Comparison of ENCODE assay signal across 8 cellular contexts in genomic region chr11:1946812-1947480, GRCh38. TPM values are rescaled to one million over a fixed set of nuclear protein-coding genes. Genes with fewer than 3 reads are reported as not detected.
DNase-seq lines count a peak whose midpoint lies in the region; ATAC-seq and TF ChIP-seq lines count a peak whose summit lies in the region.

Gene MRPL23 (plus strand): TSS chr11:1947332. CDS start chr11:1947363, 31 bp downstream.

- TF ChIP-seq EP300 in neural cell (conservative IDR thresholded peaks at IDR 0.05; ENCODE audit: poor library complexity, severe bottlenecking): no peak

- H4K8ac ChIP-seq in neuronal stem cell (ENCODE audit: low read depth, low read length): no peak within 1 kb of the TSS

- no peaks in the 10 kb centered on the region for H3K79me2 ChIP-seq in neural cell (replicated peaks; ENCODE audit: insufficient read depth, low read length)

- POLR2A ChIA-PET in BJ (lab: Charles Lee): no interaction called here

- H3K9me2 ChIP-seq in neural cell (ENCODE audit: insufficient read depth, low read length): no peaks in the 10 kb centered on the region

- H2BK15ac ChIP-seq in neuronal stem cell (ENCODE audit: low read length): no peak within 1 kb of the TSS

- H3K18ac ChIP-seq in neuronal stem cell (ENCODE audit: low read length): no peak within 1 kb of the TSS

- H3K9ac ChIP-seq in neural cell (ENCODE audit: low read length): no peak within 1 kb of the TSS
- no peak within 1 kb of the TSS for H3K9ac ChIP-seq in neuronal stem cell (ENCODE audit: low read depth, low read length, poor library complexity)

- TF ChIP-seq RAD21 in neural cell (conservative IDR thresholded peaks at IDR 0.05): no peak

- H3K9me3 ChIP-seq in neural cell (ENCODE audit: low read length): no peaks in the 10 kb centered on the region
- H3K9me3 ChIP-seq in neuronal stem cell (replicated peaks in 1 of 2; ENCODE audit: control insufficient read depth in 2 of 2, insufficient read depth in 1 of 2, low read depth in 1 of 2, low read length in 2 of 2): no peaks in the 10 kb centered on the region

- peaks cover 4 to 6% of the 10 kb centered on the region in 2 donors for H3K4me1 ChIP-seq in neuronal stem cell (ENCODE audit: control insufficient read depth in 2 of 2, insufficient read depth in 1 of 2, low read depth in 1 of 2, low read length in 2 of 2)

- no peaks in the 10 kb centered on the region for H3F3A ChIP-seq in neural cell (ENCODE audit: insufficient read depth, low read length, poor library complexity, severe bottlenecking)

- H3K4me2 ChIP-seq in neural cell (ENCODE audit: low read length) (no peak within 1 kb of the TSS), neuronal stem cell (ENCODE audit: insufficient read depth, low read length, poor library complexity, severe bottlenecking) (no peak within 1 kb of the TSS)

- WGBS in neuronal stem cell (ENCODE audit: extremely low coverage in 2 of 2, insufficient read length in 2 of 2, insufficient replicate concordance in 1 of 2), 2 donors: no CpG with 5 or more reads among the region's 85 CpGs

- no peak within 1 kb of the TSS for H3K27ac ChIP-seq in neural cell (ENCODE audit: low read length)
- no peak within 1 kb of the TSS for H3K27ac ChIP-seq in neuronal stem cell (replicated peaks; ENCODE audit: low read length)

- H3K4me3 ChIP-seq in BJ (ENCODE audit: low read depth, low read length) (no peak within 1 kb of the TSS), neural cell (ENCODE audit: low read length) (no peak within 1 kb of the TSS), neuronal stem cell (ENCODE audit: low read length in 2 of 2) (no peak within 1 kb of the TSS)

- H3K23ac ChIP-seq in neuronal stem cell (ENCODE audit: low read depth, low read length, poor library complexity): no peak within 1 kb of the TSS

- no peak for ATAC-seq in HG03139 (IDR thresholded peaks at IDR 0.05; ENCODE audit: unreplicated experiment)

- H3K27me3 ChIP-seq in BJ (ENCODE audit: control insufficient read depth, insufficient read depth, low read length): no peaks in the 10 kb centered on the region
- no peaks in the 10 kb centered on the region for H3K27me3 ChIP-seq in neural cell (ENCODE audit: insufficient read depth, low read depth, low read length)
- H3K27me3 ChIP-seq in neuronal stem cell (ENCODE audit: control insufficient read depth in 3 of 3, insufficient read depth in 3 of 3, low read depth in 1 of 3, low read length in 3 of 3): peaks cover 0 to 2% (median 0%) of the 10 kb centered on the region in 3 experiments

- no peak within 1 kb of the TSS for H2AK5ac ChIP-seq in neuronal stem cell (ENCODE audit: low read depth, low read length)

- CTCF ChIA-PET in BJ (lab: Yijun Ruan, JAX): interaction anchor here (0.7 to 4.3 kb wide), 10 partner anchors 15 to 253 kb away, joined by 3 to 85 read pairs (median 12); partner anchors contain the start of genes H19 and SYT8

- no peak within 1 kb of the TSS for H3K14ac ChIP-seq in neuronal stem cell (ENCODE audit: low read length)

- no peaks in the 10 kb centered on the region for H4K20me1 ChIP-seq in neural cell (ENCODE audit: insufficient read depth)

- DNase-seq in BJ (ENCODE audit: low read depth): no peak
- no peak for DNase-seq in HT-29 (ENCODE audit: low spot score)
- no peak for DNase-seq in dermis microvascular lymphatic vessel endothelial cell (ENCODE audit: low read depth in 2 of 2)
- no peak for DNase-seq in GF-D8 (lab: John Stamatoyannopoulos, UW)
- no peak for DNase-seq in neuronal stem cell (ENCODE audit: low spot score)
- no peak for DNase-seq in kidney tubule cell (ENCODE audit: low spot score)

- H3K79me1 ChIP-seq in neuronal stem cell (ENCODE audit: low read depth, low read length): no peaks in the 10 kb centered on the region

- H3K4ac ChIP-seq in neuronal stem cell (ENCODE audit: low read length): no peak within 1 kb of the TSS

- no peak within 1 kb of the TSS for H4K91ac ChIP-seq in neuronal stem cell (ENCODE audit: low read depth, low read length, poor library complexity)

- no peak within 1 kb of the TSS for H2BK120ac ChIP-seq in neuronal stem cell (ENCODE audit: low read depth, low read length)

- H3K36me3 ChIP-seq in BJ (ENCODE audit: control insufficient read depth, insufficient read depth, low read length) (no peaks in the 10 kb centered on the region), neural cell (ENCODE audit: insufficient read depth, low read length) (no peaks in the 10 kb centered on the region), neuronal stem cell (replicated peaks in 1 of 2; ENCODE audit: control insufficient read depth in 2 of 2, insufficient read depth in 2 of 2, low read length in 2 of 2) (no peaks in the 10 kb centered on the region)

- no peak within 1 kb of the TSS for H2BK12ac ChIP-seq in neuronal stem cell (ENCODE audit: low read length)

- TF ChIP-seq CTCF in BJ (IDR thresholded peaks at IDR 0.05; ENCODE audit: insufficient read depth, low read depth, low read length) (no peak), neural cell (IDR thresholded peaks at IDR 0.05; ENCODE audit: poor library complexity, severe bottlenecking) (no peak)

- H2AFZ ChIP-seq in neural cell (ENCODE audit: low read depth, low read length): no peak within 1 kb of the TSS
- no peak within 1 kb of the TSS for H2AFZ ChIP-seq in neuronal stem cell (ENCODE audit: low read length)

- H2BK5ac ChIP-seq in neuronal stem cell (ENCODE audit: low read length): no peak within 1 kb of the TSS

TF ChIP-seq in neural cell, 6 proteins besides CTCF, POLR2A, EP300 and RAD21:
- TF ChIP-seq TAF1 (IDR thresholded peaks at IDR 0.05; ENCODE audit: low read depth): no peak
- no peak for TF ChIP-seq REST (IDR thresholded peaks at IDR 0.05; ENCODE audit: borderline replicate concordance)
- no peak for TF ChIP-seq MXI1 (conservative IDR thresholded peaks at IDR 0.05; ENCODE audit: poor library complexity, severe bottlenecking)
- TF ChIP-seq SMC3 (conservative IDR thresholded peaks at IDR 0.05; ENCODE audit: poor library complexity): no peak
- no peak for TF ChIP-seq POLR2AphosphoS5 (IDR thresholded peaks at IDR 0.05)
- TF ChIP-seq EZH2 (IDR thresholded peaks at IDR 0.05; ENCODE audit: borderline replicate concordance, insufficient read depth, low read length, poor library complexity, severe bottlenecking): no peak
TF ChIP-seq in neural cell: peak in this region for 0.

RNA-seq across cellular contexts. Expression of gene MRPL23, which starts in this region (rescaled TPM):
- polyA plus RNA-seq in BJ (2011; rRNA removed): 39.8 and 43.5 TPM in 2 replicates
- 21.9 and 36.8 TPM in 2 replicates for polyA minus RNA-seq in BJ (2011; rRNA and poly(A)+ RNA removed)
- 107 and 109 TPM in 2 replicates for total RNA-seq in HT-29 (2014; rRNA removed; shearing (Covaris generic))
- 48.3 and 94.5 TPM in 2 replicates for total RNA-seq in dermis microvascular lymphatic vessel endothelial cell
- 139 and 154 TPM in 2 replicates for polyA plus RNA-seq in neural cell
- 66.6 and 69.1 TPM in 2 replicates for polyA minus RNA-seq in neural cell
- 89.1 TPM for polyA plus RNA-seq in neuronal stem cell (2013, experiment 1 of 2)
- polyA plus RNA-seq in neuronal stem cell (2013, experiment 2 of 2): 89.3 TPM
